ENCODE assay signal across 15 cellular contexts in the genomic region with DNA sequence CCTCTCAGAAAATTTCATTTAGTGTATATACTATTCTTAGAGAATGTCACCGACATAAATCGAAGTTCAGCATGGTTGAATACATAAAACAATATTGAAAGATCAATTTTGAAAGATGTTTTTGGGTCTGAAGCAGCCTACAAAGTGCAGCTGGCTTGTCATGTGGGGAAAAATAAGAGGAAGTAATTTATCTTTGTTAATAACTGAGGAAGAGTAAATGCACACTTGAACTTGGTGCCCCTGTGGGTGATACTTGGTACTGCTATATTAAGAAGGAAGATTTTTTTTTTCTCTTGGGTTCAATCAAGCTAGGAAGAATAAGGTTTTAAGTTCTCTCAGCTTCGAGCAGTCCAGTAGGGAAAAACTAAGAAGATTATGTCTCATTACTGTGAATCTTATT.
A peak's percentile ranks its signal among the peaks of the same experiment; 100 is the strongest.
DNase-seq lines count a peak whose midpoint lies in the region; ATAC-seq and TF ChIP-seq lines count a peak whose summit lies in the region.
"Had no signal": no experiment of that assay in that cellular context is flagged by ENCODE, and none has a peak within 500 bp of the region (broad histone marks: within the 10 kb centered on the region; RNA-seq: fewer than 3 reads in every experiment).

No MANE protein-coding gene starts in this region.

- intact Hi-C loops in PC-9 (cut with micrococcal nuclease; ENCODE audit: unreplicated experiment) = no loop called here

- H2AFZ ChIP-seq in PC-9 = no peak overlapping the region

- no peaks in the 10 kb centered on the region for H3K36me3 ChIP-seq in PC-9 (ENCODE audit: low read depth)

- H3K4me1 ChIP-seq in PC-9 (replicated peaks; ENCODE audit: insufficient read depth) = no peaks in the 10 kb centered on the region

- H3K36me3 Mint-ChIP-seq in T-helper 17 cell (ENCODE audit: low read depth) = no peaks in the 10 kb centered on the region
- H3K36me3 Mint-ChIP-seq: activated naive CD8-positive, alpha-beta T cell treated with anti-CD3 and anti-CD28 coated beads for 36 hours had no signal

- H3K4me3 ChIP-seq in AG04450 (ENCODE audit: low read depth, low read length) (no peak overlapping the region), PC-9 (no peak overlapping the region), fibroblast of villous mesenchyme (ENCODE audit: low read depth, low read length) (no peak overlapping the region)

- H3K27me3 Mint-ChIP-seq in T-helper 17 cell = no peaks in the 10 kb centered on the region
- H3K27me3 Mint-ChIP-seq: activated naive CD8-positive, alpha-beta T cell treated with anti-CD3 and anti-CD28 coated beads for 36 hours; stimulated activated naive CD8-positive, alpha-beta T cell treated with anti-CD3 and anti-CD28 coated beads, Interleukin-15, Interleukin-2, amounts not matched to agents 100 ng/mL and 50 ng/mL, for 24 hours had no signal

- POLR2A ChIA-PET in AG04450 (lab: Yijun Ruan, JAX) (no interaction called here), PC-9 (lab: Charles Lee; ENCODE audit: unreplicated experiment) (no interaction called here)

- no peaks in the 10 kb centered on the region for H3K79me2 ChIP-seq in PC-9 (ENCODE audit: low read depth)

- CTCF ChIA-PET in AG04450 (lab: Charles Lee) = no interaction called here
- CTCF ChIA-PET in PC-9 (lab: Charles Lee) = no interaction called here

- H3K9me2 ChIP-seq in PC-9 (ENCODE audit: insufficient read depth) = no peaks in the 10 kb centered on the region

- no peak overlapping the region for H3K27ac ChIP-seq in AG04450 (ENCODE audit: low read depth, low read length)
- no peak overlapping the region for H3K27ac ChIP-seq in PC-9

- no peaks in the 10 kb centered on the region for H4K20me1 ChIP-seq in PC-9 (ENCODE audit: insufficient read depth)

- ATAC-seq in GM18870 (IDR thresholded peaks at IDR 0.05; ENCODE audit: unreplicated experiment) = no peak
- ATAC-seq in T-helper 17 cell = no peak
- no peak for ATAC-seq in HG03095 (IDR thresholded peaks at IDR 0.05; ENCODE audit: unreplicated experiment)

- no peak overlapping the region for H3K4me2 ChIP-seq in PC-9

- TF ChIP-seq CTCF in AG04450 (IDR thresholded peaks at IDR 0.05; ENCODE audit: low read depth, low read length) (peak; percentile 40), GM12873 (IDR thresholded peaks at IDR 0.05; ENCODE audit: insufficient read depth, low read depth, low read length, missing control alignments) (peak; percentile 40), PC-9 (conservative IDR thresholded peaks at IDR 0.05) (peak; percentile 65), fibroblast of villous mesenchyme (IDR thresholded peaks at IDR 0.05; ENCODE audit: insufficient read depth, low read depth, low read length) (peak; percentile 26)

- H3K4me3 Mint-ChIP-seq in T-helper 17 cell = no peak overlapping the region
- H3K4me3 Mint-ChIP-seq: activated naive CD8-positive, alpha-beta T cell treated with anti-CD3 and anti-CD28 coated beads for 36 hours; stimulated activated naive CD8-positive, alpha-beta T cell treated with anti-CD3 and anti-CD28 coated beads, Interleukin-15, Interleukin-2, amounts not matched to agents 100 ng/mL and 50 ng/mL, for 24 hours had no signal

- H3K27me3 ChIP-seq in AG04450 (ENCODE audit: control insufficient read depth, insufficient read depth, low read length) (no peaks in the 10 kb centered on the region), PC-9 (ENCODE audit: insufficient read depth, low read depth) (no peaks in the 10 kb centered on the region)

- no peak overlapping the region for H3K27ac Mint-ChIP-seq in T-helper 17 cell
- H3K27ac Mint-ChIP-seq: activated naive CD8-positive, alpha-beta T cell treated with anti-CD3 and anti-CD28 coated beads for 36 hours; stimulated activated naive CD8-positive, alpha-beta T cell treated with anti-CD3 and anti-CD28 coated beads, Interleukin-15, Interleukin-2, amounts not matched to agents 100 ng/mL and 50 ng/mL, for 24 hours had no signal

- DNase-seq in AG04450 (ENCODE audit: low read depth, low spot score) = no peak
- no peak for DNase-seq in PC-9
- DNase-seq in fibroblast of villous mesenchyme (ENCODE audit: low read depth) = no peak
- no peak for DNase-seq in T-helper 17 cell
- no peak for DNase-seq in GF-D8 (lab: John Stamatoyannopoulos, UW)
- DNase-seq: activated naive CD8-positive, alpha-beta T cell treated with anti-CD3 and anti-CD28 coated beads for 36 hours; C1 segment of cervical spinal cord; foreskin fibroblast; IMR-90; islet precursor cell; NCI-H2029 treated with DMSO at 0.1 percent for 48 hours had no signal

- no TSS peak for BruUV-seq in PC-9 (replicated peaks; lab: Mats Ljungman, UMichigan)

- H3K4me1 Mint-ChIP-seq in T-helper 17 cell = no peaks in the 10 kb centered on the region
- H3K4me1 Mint-ChIP-seq: activated naive CD8-positive, alpha-beta T cell treated with anti-CD3 and anti-CD28 coated beads for 36 hours had no signal

- no peaks in the 10 kb centered on the region for H3F3A ChIP-seq in PC-9 (ENCODE audit: insufficient read depth, low read depth)

- H3K9me3 ChIP-seq in AG04450 (ENCODE audit: control insufficient read depth, insufficient read depth, low read length) (peaks cover 7% of the 10 kb centered on the region; the same call in 1 of the 2 replicates), PC-9 (ENCODE audit: insufficient read depth, low read depth) (no peaks in the 10 kb centered on the region), T-helper 17 cell (ENCODE audit: control insufficient read depth, low read length, poor library complexity, severe bottlenecking) (no peaks in the 10 kb centered on the region)
